Comparison of ENCODE assay signal across 8 cellular contexts in the genomic region with DNA sequence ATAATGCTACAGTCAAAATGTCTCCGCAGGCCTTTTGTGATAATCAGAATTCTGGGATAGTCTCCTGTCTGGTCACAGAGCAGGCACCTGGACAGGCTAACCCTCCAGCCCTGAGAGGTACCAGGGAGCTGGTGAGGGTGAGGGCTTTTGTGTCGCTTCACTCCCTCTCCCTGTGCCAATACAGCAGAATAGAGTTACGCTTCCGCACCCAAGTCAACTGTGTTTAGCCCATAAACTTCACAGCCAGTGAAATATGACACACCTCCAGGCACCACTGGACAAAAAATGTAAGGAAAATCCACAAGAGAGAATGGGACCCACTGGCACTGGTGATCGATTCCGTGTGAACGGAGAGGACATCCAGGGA. TPM values are rescaled to one million over a fixed set of nuclear protein-coding genes. Genes with fewer than 3 reads are reported as not detected.
DNase-seq lines count a peak whose midpoint lies in the region; ATAC-seq and TF ChIP-seq lines count a peak whose summit lies in the region.

No MANE protein-coding gene starts in this region.

- H3K27me3 ChIP-seq in BE2C (no peaks in the 10 kb centered on the region), KMS-11 (ENCODE audit: insufficient read depth, low read depth) (no peaks in the 10 kb centered on the region), colonic mucosa (no peaks in the 10 kb centered on the region)
- H3K27me3 ChIP-seq in naive thymus-derived CD4-positive, alpha-beta T cell (ENCODE audit: control insufficient read depth in 2 of 2, insufficient read depth in 2 of 2, low read length in 2 of 2): no peaks in the 10 kb centered on the region

- CTCF ChIA-PET in naive thymus-derived CD4-positive, alpha-beta T cell (lab: Charles Lee): interaction anchor here (1.1 kb wide), 1 partner anchor 79 kb away, joined by 3 read pairs; no protein-coding TSS in a partner anchor

- peak overlapping the region; percentile 42; the same call in 1 of the 2 replicates for H3K4me2 ChIP-seq in KMS-11

- intact Hi-C loops in colonic mucosa (cut with DNase I): no loop called here
- intact Hi-C loops in naive thymus-derived CD4-positive, alpha-beta T cell (cut with micrococcal nuclease): loop anchor here (1.0 to 10.0 kb wide), 4 partner anchors 80 to 1484 kb away; a partner anchor contains a TSS

- H3K79me2 ChIP-seq in KMS-11 (ENCODE audit: insufficient read depth, low read depth): peaks cover 43% of the 10 kb centered on the region

- no peak for ATAC-seq in naive thymus-derived CD4-positive, alpha-beta T cell
- no peak for ATAC-seq in GM21360 (IDR thresholded peaks at IDR 0.05; ENCODE audit: unreplicated experiment)

- no peaks in the 10 kb centered on the region for H4K20me1 ChIP-seq in KMS-11 (ENCODE audit: insufficient read depth)

- H3K27ac ChIP-seq in KMS-11 (no peak overlapping the region), colonic mucosa (peak overlapping the region; percentile 91)
- peak overlapping the region; percentile 99 for H3K27ac ChIP-seq in naive thymus-derived CD4-positive, alpha-beta T cell (ENCODE audit: low read depth, low read length)

- no peaks in the 10 kb centered on the region for H3K27me3 Mint-ChIP-seq in naive thymus-derived CD4-positive, alpha-beta T cell

- POLR2A ChIA-PET in naive thymus-derived CD4-positive, alpha-beta T cell (lab: Charles Lee): interaction anchor here (2.9 kb wide), 1 partner anchor 56 kb away, joined by 14 read pairs; a partner anchor contains a TSS

- no peaks in the 10 kb centered on the region; the same call in 1 of the 2 replicates for H3K4me1 ChIP-seq in BE2C
- peaks cover 11% of the 10 kb centered on the region for H3K4me1 ChIP-seq in KMS-11 (ENCODE audit: low read depth, poor library complexity, severe bottlenecking)
- H3K4me1 ChIP-seq in colonic mucosa: peaks cover 19% of the 10 kb centered on the region
- peaks cover 24 to 40% of the 10 kb centered on the region in 2 donors for H3K4me1 ChIP-seq in naive thymus-derived CD4-positive, alpha-beta T cell (ENCODE audit: control insufficient read depth in 2 of 2, insufficient read depth in 2 of 2, low read length in 2 of 2)

- no peaks in the 10 kb centered on the region for H3K9me3 ChIP-seq in BE2C
- no peaks in the 10 kb centered on the region for H3K9me3 ChIP-seq in colonic mucosa
- H3K9me3 ChIP-seq in naive thymus-derived CD4-positive, alpha-beta T cell (ENCODE audit: control insufficient read depth in 2 of 3, low read length in 3 of 3): no peaks in the 10 kb centered on the region

- H3K36me3 ChIP-seq in BE2C (no peaks in the 10 kb centered on the region; the same call in 1 of the 2 replicates), KMS-11 (ENCODE audit: insufficient read depth) (no peaks in the 10 kb centered on the region), colonic mucosa (no peaks in the 10 kb centered on the region)
- H3K36me3 ChIP-seq in naive thymus-derived CD4-positive, alpha-beta T cell (ENCODE audit: control insufficient read depth in 2 of 3, insufficient read depth in 3 of 3, low read length in 3 of 3): peaks cover 0 to 7% (median 0%) of the 10 kb centered on the region in 3 experiments

- no peaks in the 10 kb centered on the region for H3K9me3 Mint-ChIP-seq in naive thymus-derived CD4-positive, alpha-beta T cell

- no peak for DNase-seq in BE2C
- DNase-seq in colonic mucosa: peak; percentile 46
- no peak for DNase-seq in naive thymus-derived CD4-positive, alpha-beta T cell
- DNase-seq in amniotic stem cell (lab: John Stamatoyannopoulos, UW): no peak
- DNase-seq in stimulated activated CD4-positive, alpha-beta T cell treated with anti-CD3 and anti-CD28 coated beads, Interleukin-4, amount 100 ng/mL, for 1 hour: no peak
- DNase-seq in RPMI8226: no peak

- H3K9ac ChIP-seq in KMS-11: peak overlapping the region; percentile 78; the same call in 1 of the 2 replicates
- H3K9ac ChIP-seq in colonic mucosa (ENCODE audit: low read depth in 2 of 2, low read length in 2 of 2): peak overlapping the region; percentile 95 to 99

- peak overlapping the region; percentile 92 to 97 (median 96) for H3K27ac Mint-ChIP-seq in naive thymus-derived CD4-positive, alpha-beta T cell

- peaks cover 0 to 5% (median 0%) of the 10 kb centered on the region in 5 donors for H3K36me3 Mint-ChIP-seq in naive thymus-derived CD4-positive, alpha-beta T cell

- TF ChIP-seq CTCF in BE2C (IDR thresholded peaks at IDR 0.05; ENCODE audit: low read depth, low read length) (no peak), KMS-11 (conservative IDR thresholded peaks at IDR 0.05; ENCODE audit: low read depth, low read length) (no peak), colonic mucosa (IDR thresholded peaks at IDR 0.05) (no peak)

- H3K4me3 ChIP-seq in BE2C (ENCODE audit: low read depth, low read length): peak overlapping the region; percentile 96
- H3K4me3 ChIP-seq in KMS-11 (IDR thresholded peaks at IDR 0.05; ENCODE audit: insufficient read depth, low read depth, low read length): no peak overlapping the region
- H3K4me3 ChIP-seq in colonic mucosa: peak overlapping the region; percentile 96
- peak overlapping the region; percentile 83 for H3K4me3 ChIP-seq in naive thymus-derived CD4-positive, alpha-beta T cell (ENCODE audit: low read length)

- H3K4me3 Mint-ChIP-seq in naive thymus-derived CD4-positive, alpha-beta T cell: peak overlapping the region; percentile 89 to 99 (median 95)

- H2AFZ ChIP-seq in KMS-11 (ENCODE audit: low read depth): no peak overlapping the region

- peaks cover 36 to 66% (median 53%) of the 10 kb centered on the region in 7 donors for H3K4me1 Mint-ChIP-seq in naive thymus-derived CD4-positive, alpha-beta T cell

RNA-seq across cellular contexts. Expression of a gene that starts 1.3 kb away (rescaled TPM):
- 111 TPM for polyA plus RNA-seq in BE2C (2012; ENCODE audit: insufficient read depth, insufficient read length, low read depth)
- total RNA-seq in colonic mucosa: 100 to 1,000 TPM; 198 to 266 TPM
- 100 to 1,000 TPM; 167 to 206 (median 174) TPM for total RNA-seq in naive thymus-derived CD4-positive, alpha-beta T cell
- 10 to 100 TPM; 34.0 to 96.2 TPM for polyA plus RNA-seq in naive thymus-derived CD4-positive, alpha-beta T cell

RNA-seq across cellular contexts. Expression of a gene that starts 1.4 kb away (rescaled TPM):
- 146 TPM for polyA plus RNA-seq in BE2C (2012; ENCODE audit: insufficient read depth, insufficient read length, low read depth)
- total RNA-seq in colonic mucosa: 10 to 100 TPM; 17.7 to 30.2 TPM
- 10 to 100 TPM; 28.9 to 69.9 (median 64.9) TPM for total RNA-seq in naive thymus-derived CD4-positive, alpha-beta T cell
- 10 to 100 TPM; 14.9 to 24.0 TPM for polyA plus RNA-seq in naive thymus-derived CD4-positive, alpha-beta T cell

RNA-seq across cellular contexts. Expression of a gene that starts 42.6 kb away (rescaled TPM):
- polyA plus RNA-seq in BE2C (2012; ENCODE audit: insufficient read depth, insufficient read length, low read depth): 22.7 TPM
- 10 to 100 TPM; 39.4 to 68.2 TPM for total RNA-seq in colonic mucosa
- 10 to 100 TPM; 14.9 to 28.0 (median 22.7) TPM for total RNA-seq in naive thymus-derived CD4-positive, alpha-beta T cell
- 1 to 10 TPM; 1.5 to 7.9 TPM for polyA plus RNA-seq in naive thymus-derived CD4-positive, alpha-beta T cell

RNA-seq across cellular contexts. Expression of a gene that starts 56.0 kb away (rescaled TPM):
- polyA plus RNA-seq in BE2C (2012; ENCODE audit: insufficient read depth, insufficient read length, low read depth): 5.3 TPM
- total RNA-seq in colonic mucosa: 10 to 100 TPM; 18.8 to 22.4 TPM
- total RNA-seq in naive thymus-derived CD4-positive, alpha-beta T cell: 10 to 100 TPM; 42.3 to 72.4 (median 65.8) TPM
- polyA plus RNA-seq in naive thymus-derived CD4-positive, alpha-beta T cell: 10 to 100 TPM in 1 of 2 donors, 1 to 10 TPM in 1; 8.3 to 18.1 TPM
